12 cellular contexts compared by ENCODE assay signal in the genomic region with DNA sequence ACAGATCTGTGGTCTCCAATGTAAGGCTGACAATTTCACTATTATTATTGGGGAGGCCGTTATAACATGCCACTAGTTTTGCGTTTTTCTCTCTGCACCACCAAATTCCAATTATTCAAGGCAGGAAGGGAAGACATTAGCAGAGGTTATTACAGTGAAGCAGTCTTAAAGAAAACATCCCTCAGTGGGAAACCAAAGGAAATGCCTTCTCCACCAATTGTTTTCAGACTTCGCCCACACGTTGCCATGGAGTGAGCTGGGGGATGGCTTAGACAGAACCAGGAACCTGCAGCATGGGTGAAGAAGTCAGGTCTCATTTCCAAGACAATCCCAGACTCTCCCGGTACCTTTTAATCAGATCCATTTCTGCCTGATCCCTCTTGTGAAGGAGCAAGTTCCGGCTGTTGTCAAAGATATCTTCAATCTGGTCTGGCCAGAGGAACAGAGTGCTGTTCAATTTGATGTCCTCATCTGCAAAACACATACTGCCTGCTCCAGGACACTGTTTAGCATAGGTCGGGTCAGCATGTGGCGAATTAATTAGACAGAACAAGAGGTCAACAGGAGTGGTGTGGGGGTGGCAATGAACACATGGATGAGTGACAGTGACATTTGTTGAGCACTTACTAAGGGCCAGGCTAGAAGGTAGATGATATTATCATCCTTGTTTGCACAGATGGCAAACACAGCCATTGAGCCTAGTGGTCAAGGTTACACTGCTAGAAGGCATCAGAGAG. TPM values are rescaled to one million over a fixed set of nuclear protein-coding genes. Genes with fewer than 3 reads are reported as not detected.
A peak's percentile ranks its signal among the peaks of the same experiment; 100 is the strongest.
DNase-seq lines count a peak whose midpoint lies in the region; ATAC-seq and TF ChIP-seq lines count a peak whose summit lies in the region.
"Had no signal": no experiment of that assay in that cellular context is flagged by ENCODE, and none has a peak within 500 bp of the region (broad histone marks: within the 10 kb centered on the region; RNA-seq: fewer than 3 reads in every experiment).

No MANE protein-coding gene starts in this region.

- H3K4me1 Mint-ChIP-seq in chondrocyte (ENCODE audit: low read depth) (peaks cover 20% of the 10 kb centered on the region), nephron (peaks cover 9% of the 10 kb centered on the region)
- H3K4me1 Mint-ChIP-seq: activated naive CD4-positive, alpha-beta T cell treated with anti-CD3 and anti-CD28 coated beads, Interleukin-2, amount 50 U/mL, for 24 hours had no signal

- DNase-seq in COLO829 (ENCODE audit: low spot score) (peak; percentile 28), IMR-90 (peak; percentile 68), chondrocyte (ENCODE audit: low spot score) (no peak), gastrocnemius medialis (no peak)
- DNase-seq: CD8-positive, alpha-beta T cell; NCI-H187 treated with DMSO at 0.1 percent for 48 hours had no signal

- H3K9me3 Mint-ChIP-seq in chondrocyte (ENCODE audit: low read depth) (peaks cover 5% of the 10 kb centered on the region), nephron (no peaks in the 10 kb centered on the region)
- H3K9me3 Mint-ChIP-seq: activated naive CD4-positive, alpha-beta T cell treated with anti-CD3 and anti-CD28 coated beads, Interleukin-2, amount 50 U/mL, for 24 hours; CD8-positive, alpha-beta T cell; T-helper 2 cell treated with Interferon-gamma antibody and Interleukin-4, amounts not matched to agents 5 μg/mL and 100 μg/mL, for 36 hours had no signal

- no peak overlapping the region for H3K56ac ChIP-seq in IMR-90 (ENCODE audit: extremely low read depth, insufficient read depth, low read length)

- peak overlapping the region in 1 of 2 experiments; percentile 36; a peak in 1 of 4 replicates for H4K8ac ChIP-seq in IMR-90 (ENCODE audit: low read depth in 2 of 2, low read length in 2 of 2)

- H3K27ac ChIP-seq in IMR-90 (ENCODE audit: insufficient read depth, low read length) (no peak overlapping the region), gastrocnemius medialis (no peak overlapping the region)

- peak overlapping the region; percentile 14; the same call in 1 of the 2 replicates for H4K91ac ChIP-seq in IMR-90 (ENCODE audit: insufficient read depth, low read depth, low read length)

- H3K27ac Mint-ChIP-seq in chondrocyte (ENCODE audit: unreplicated experiment), result peak overlapping the region; percentile 60
- H3K27ac Mint-ChIP-seq in nephron, result peak overlapping the region; percentile 0 to 85 (median 7)
- H3K27ac Mint-ChIP-seq: activated naive CD4-positive, alpha-beta T cell treated with anti-CD3 and anti-CD28 coated beads, Interleukin-2, amount 50 U/mL, for 24 hours; CD8-positive, alpha-beta T cell; T-helper 2 cell treated with Interferon-gamma antibody and Interleukin-4, amounts not matched to agents 5 μg/mL and 100 μg/mL, for 36 hours had no signal

- TF ChIP-seq POLR2A in IMR-90 (IDR thresholded peaks at IDR 0.05; ENCODE audit: low read depth, low read length) (no peak), gastrocnemius medialis (IDR thresholded peaks at IDR 0.05) (no peak)

- ATAC-seq in IMR-90 (ENCODE audit: low read depth), result peak; percentile 61
- no peak for ATAC-seq in GM18907 (IDR thresholded peaks at IDR 0.05; ENCODE audit: unreplicated experiment)
- ATAC-seq in GM21576 (IDR thresholded peaks at IDR 0.05; ENCODE audit: unreplicated experiment), result no peak
- ATAC-seq in gastrocnemius medialis, result no peak
- ATAC-seq in HG03342 (IDR thresholded peaks at IDR 0.05; ENCODE audit: unreplicated experiment), result no peak
- ATAC-seq: CD8-positive, alpha-beta T cell had no signal

- peak overlapping the region; percentile 22; the same call in 1 of the 2 replicates for H3K4ac ChIP-seq in IMR-90 (ENCODE audit: low read depth, low read length)

- no peaks in the 10 kb centered on the region for H3K36me3 ChIP-seq in IMR-90 (ENCODE audit: control insufficient read depth, insufficient read depth, low read length)
- no peaks in the 10 kb centered on the region for H3K36me3 ChIP-seq in gastrocnemius medialis

- TF ChIP-seq RAD21 in IMR-90 (IDR thresholded peaks at IDR 0.05; ENCODE audit: low read length), result no peak

- H2BK5ac ChIP-seq in IMR-90 (ENCODE audit: low read depth, low read length, poor library complexity, severe bottlenecking), result peak overlapping the region; percentile 0

- 0 out of 2 replicates have a peak overlapping the region, but pooled peaks have one; percentile 3 for H2BK120ac ChIP-seq in IMR-90 (ENCODE audit: low read depth, low read length)

- no peaks in the 10 kb centered on the region for H3K9me3 ChIP-seq in IMR-90 (ENCODE audit: control insufficient read depth, insufficient read depth, low read length)
- no peaks in the 10 kb centered on the region for H3K9me3 ChIP-seq in gastrocnemius medialis

- POLR2A ChIA-PET in IMR-90 (lab: Charles Lee; ENCODE audit: unreplicated experiment), result no interaction called here

- no peak overlapping the region for H4K5ac ChIP-seq in IMR-90 (ENCODE audit: low read depth, low read length)

- H3K23ac ChIP-seq in IMR-90 (ENCODE audit: low read depth, low read length), result no peak overlapping the region

- H2AK9ac ChIP-seq in IMR-90 (replicated peaks; ENCODE audit: low read depth, low read length, poor library complexity), result no peak overlapping the region

- H3K4me1 ChIP-seq in IMR-90 (ENCODE audit: control insufficient read depth, insufficient read depth, low read length) (peaks cover 2% of the 10 kb centered on the region; the same call in 1 of the 2 replicates), gastrocnemius medialis (no peaks in the 10 kb centered on the region)

- H3K4me3 ChIP-seq in IMR-90 (ENCODE audit: insufficient read depth, low read depth, low read length), result no peak overlapping the region
- H3K4me3 ChIP-seq in gastrocnemius medialis, result no peak overlapping the region

- H2AK5ac ChIP-seq in IMR-90 (ENCODE audit: low read depth, low read length), result no peak overlapping the region; the same call in 1 of the 2 replicates

- H3K27me3 ChIP-seq in IMR-90 (ENCODE audit: control insufficient read depth, insufficient read depth, low read length), result no peaks in the 10 kb centered on the region
- H3K27me3 ChIP-seq in gastrocnemius medialis, result no peaks in the 10 kb centered on the region

- H3K14ac ChIP-seq in IMR-90 (replicated peaks; ENCODE audit: low read depth, low read length), result 0 out of 2 replicates have a peak overlapping the region, but pooled peaks have one; percentile 15

- H4K20me1 ChIP-seq in IMR-90 (ENCODE audit: insufficient read depth, low read length), result no peaks in the 10 kb centered on the region

- no peak overlapping the region for H3K4me3 Mint-ChIP-seq in chondrocyte (ENCODE audit: unreplicated experiment)
- H3K4me3 Mint-ChIP-seq in nephron, result no peak overlapping the region
- H3K4me3 Mint-ChIP-seq: activated naive CD4-positive, alpha-beta T cell treated with anti-CD3 and anti-CD28 coated beads, Interleukin-2, amount 50 U/mL, for 24 hours; CD8-positive, alpha-beta T cell; T-helper 2 cell treated with Interferon-gamma antibody and Interleukin-4, amounts not matched to agents 5 μg/mL and 100 μg/mL, for 36 hours had no signal

- H3K4me2 ChIP-seq in IMR-90 (ENCODE audit: low read depth, low read length), result no peak overlapping the region; the same call in 1 of the 2 replicates

- intact Hi-C loops in IMR-90 (cut with micrococcal nuclease), result no loop called here
- intact Hi-C loops in gastrocnemius medialis (cut with DNase I; ENCODE audit: low total_unique reads), result no loop called here

- peak overlapping the region; percentile 21; the same call in 1 of the 2 replicates for H2BK20ac ChIP-seq in IMR-90 (ENCODE audit: low read depth, low read length)

- H3K18ac ChIP-seq in IMR-90 (ENCODE audit: low read depth, low read length), result no peak overlapping the region

- in situ Hi-C loops in IMR-90 (cut with MboI; ENCODE audit: low sequenced_read_pairs) (no loop called here), gastrocnemius medialis (cut with MboI; ENCODE audit: low sequenced_read_pairs in 4 of 4) (no loop called here)

- H3K36me3 Mint-ChIP-seq in chondrocyte (ENCODE audit: low read depth), result no peaks in the 10 kb centered on the region
- H3K36me3 Mint-ChIP-seq in nephron (ENCODE audit: low read depth), result no peaks in the 10 kb centered on the region
- H3K36me3 Mint-ChIP-seq: activated naive CD4-positive, alpha-beta T cell treated with anti-CD3 and anti-CD28 coated beads, Interleukin-2, amount 50 U/mL, for 24 hours; CD8-positive, alpha-beta T cell had no signal

- no peak overlapping the region for H3K9ac ChIP-seq in IMR-90 (ENCODE audit: low read depth, low read length)

- CTCF ChIA-PET in IMR-90 (lab: Yijun Ruan, JAX), result no interaction called here

- 0 out of 2 replicates have a peak, but pooled peaks cover 4% of the 10 kb centered on the region for H3K9me1 ChIP-seq in IMR-90 (ENCODE audit: insufficient read depth, low read length)

- H3K79me1 ChIP-seq in IMR-90 (ENCODE audit: low read depth in 1 of 2, low read length in 2 of 2), result no peaks in the 10 kb centered on the region

- dilution Hi-C loops in IMR-90 (cut with HindIII; ENCODE audit: low sequenced_read_pairs, unreplicated experiment), result no loop called here

- H3K27me3 Mint-ChIP-seq in chondrocyte (ENCODE audit: low read depth), result no peaks in the 10 kb centered on the region
- H3K27me3 Mint-ChIP-seq in nephron (ENCODE audit: low read depth), result peaks cover 3% of the 10 kb centered on the region

- peak overlapping the region; percentile 64 for H2AFZ ChIP-seq in IMR-90 (replicated peaks; ENCODE audit: low read length, poor library complexity)

- no peak for TF ChIP-seq CTCF in IMR-90 (conservative IDR thresholded peaks at IDR 0.05; ENCODE audit: low read depth, low read length)
- no peak for TF ChIP-seq CTCF in chondrocyte (IDR thresholded peaks at IDR 0.05)
- TF ChIP-seq CTCF in nephron (IDR thresholded peaks at IDR 0.05; ENCODE audit: unreplicated experiment in 3 of 3), result no peak
- no peak for TF ChIP-seq CTCF in gastrocnemius medialis (IDR thresholded peaks at IDR 0.05 in 4 of 5, conservative IDR thresholded peaks at IDR 0.05 in 1 of 5)

- no CpG with 5 or more reads among the region's 8 CpGs for WGBS in IMR-90 (ENCODE audit: extremely low coverage in 2 of 2, insufficient read length in 1 of 2), 2 experiments

- 0 out of 3 replicates have a peak overlapping the region, but pooled peaks have one; percentile 6 for H2BK15ac ChIP-seq in IMR-90 (ENCODE audit: low read depth, low read length)

- BruUV-seq in IMR-90 (replicated peaks; lab: Mats Ljungman, UMichigan), result no TSS peak

TF ChIP-seq in IMR-90, 13 proteins besides CTCF, POLR2A, EP300 and RAD21 (continues in another document):
- no peak for TF ChIP-seq CEBPB (IDR thresholded peaks at IDR 0.05; ENCODE audit: low read depth, low read length)

RNA-seq across cellular contexts. Expression of a gene that starts 46.4 kb away (rescaled TPM):
- total RNA-seq in IMR-90 (2012; rRNA removed), result not detected in 2 replicates
- not detected in 2 replicates for polyA plus RNA-seq in IMR-90 (2012; rRNA removed)
- not detected in 2 replicates for polyA plus RNA-seq in IMR-90 (2012; cell fraction: cytosol; rRNA removed)
- polyA plus RNA-seq in IMR-90 (2012; cell fraction: nucleus; rRNA removed; ENCODE audit: low replicate concordance), result 0.02 TPM in 1 of 2 replicates, not detected in the other
- not detected in 3 replicates for total RNA-seq in chondrocyte
- total RNA-seq in gastrocnemius medialis, result under 1 TPM; 0.02 to 0.47 (median 0.21) TPM
- total RNA-seq: CD8-positive, alpha-beta T cell had no signal

RNA-seq across cellular contexts. Expression of a gene that starts 54.2 kb away (rescaled TPM):
- total RNA-seq in IMR-90 (2012; rRNA removed) (51.4 and 62.2 TPM in 2 replicates), chondrocyte (17.6 to 46.6 TPM (median 43.2 TPM) in 3 replicates), gastrocnemius medialis (10 to 100 TPM; 19.4 to 70.0 (median 34.3) TPM)
- 17.0 and 21.0 TPM in 2 replicates for polyA plus RNA-seq in IMR-90 (2012; rRNA removed)
- 18.4 and 24.0 TPM in 2 replicates for polyA plus RNA-seq in IMR-90 (2012; cell fraction: cytosol; rRNA removed)
- polyA plus RNA-seq in IMR-90 (2012; cell fraction: nucleus; rRNA removed; ENCODE audit: low replicate concordance), result 6.1 and 10.8 TPM in 2 replicates

Comparison
In these comparisons a context has a peak if more than half of its experiments do, and no peak if none do; other contexts are left out.
1. DNase-seq: peak in COLO829 (single experiment) and IMR-90 (single experiment); none in chondrocyte (single experiment) and gastrocnemius medialis (0 of 2).